Comparison of ENCODE assay signal across 15 cellular contexts in the genomic region with DNA sequence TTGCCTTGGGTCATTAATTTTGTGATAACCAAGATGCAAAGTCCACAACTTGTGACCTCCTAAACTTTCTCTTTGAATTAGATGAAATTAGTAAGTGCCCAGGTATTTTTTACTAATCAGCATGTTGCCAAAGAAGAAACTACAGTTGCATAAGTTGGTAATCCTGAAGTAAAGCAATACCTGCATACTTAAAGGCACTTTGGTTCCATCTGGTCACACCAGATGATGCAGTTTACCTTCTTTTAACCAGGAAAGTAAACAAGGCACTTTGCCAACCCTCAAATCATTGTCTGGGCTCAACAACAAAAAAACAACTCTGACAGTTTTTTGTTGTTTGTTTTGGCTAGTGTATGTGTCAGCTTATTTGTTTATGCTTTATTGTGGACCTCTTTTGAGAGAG. TPM values are rescaled to one million over a fixed set of nuclear protein-coding genes. Genes with fewer than 3 reads are reported as not detected.
DNase-seq lines count a peak whose midpoint lies in the region; TF ChIP-seq lines count a peak whose summit lies in the region.
"Had no signal": no experiment of that assay in that cellular context is flagged by ENCODE, and none has a peak within 500 bp of the region (broad histone marks: within the 10 kb centered on the region; RNA-seq: fewer than 3 reads in every experiment).

No MANE protein-coding gene starts in this region.

- H3K4me1 Mint-ChIP-seq in progenitor cell of endocrine pancreas (ENCODE audit: low read depth), result peaks cover 23% of the 10 kb centered on the region

- H3K4me3 Mint-ChIP-seq in progenitor cell of endocrine pancreas (ENCODE audit: low read depth), result no peak overlapping the region
- H3K4me3 Mint-ChIP-seq: H9; T-helper 1 cell treated with Interleukin-12 subunit alpha and Interleukin-12 subunit beta and Interleukin-4 antibody, amounts not matched to agents 30 μg/mL and 1 μg/mL, for 36 hours had no signal

- H3K27ac Mint-ChIP-seq in progenitor cell of endocrine pancreas, result no peak overlapping the region
- H3K27ac Mint-ChIP-seq: H9; T-helper 1 cell treated with Interleukin-12 subunit alpha and Interleukin-12 subunit beta and Interleukin-4 antibody, amounts not matched to agents 30 μg/mL and 1 μg/mL, for 36 hours had no signal

- no peak for TF ChIP-seq CTCF in progenitor cell of endocrine pancreas (IDR thresholded peaks at IDR 0.05; ENCODE audit: unreplicated experiment)

- no peaks in the 10 kb centered on the region for H3K27me3 Mint-ChIP-seq in progenitor cell of endocrine pancreas

- no peaks in the 10 kb centered on the region for H3K36me3 Mint-ChIP-seq in progenitor cell of endocrine pancreas (ENCODE audit: insufficient read depth)

- no peaks in the 10 kb centered on the region for H3K9me3 Mint-ChIP-seq in progenitor cell of endocrine pancreas (ENCODE audit: low read depth)
- H3K9me3 Mint-ChIP-seq: H9; T-helper 1 cell treated with Interleukin-12 subunit alpha and Interleukin-12 subunit beta and Interleukin-4 antibody, amounts not matched to agents 30 μg/mL and 1 μg/mL, for 36 hours had no signal

- DNase-seq in NCI-H82 (lab: John Stamatoyannopoulos, UW) (peak; percentile 30), NCI-H82 treated with DMSO at 0.1 percent for 48 hours (lab: John Stamatoyannopoulos, UW; ENCODE audit: unreplicated experiment) (no peak), NCI-H1105 (lab: John Stamatoyannopoulos, UW) (peak; percentile 38), NCI-H69 (lab: John Stamatoyannopoulos, UW) (peak; percentile 23), progenitor cell of endocrine pancreas (ENCODE audit: low spot score, unreplicated experiment) (no peak), NCI-H748 treated with DMSO at 0.1 percent for 48 hours (lab: John Stamatoyannopoulos, UW) (no peak)
- DNase-seq in activated naive CD4-positive, alpha-beta T cell treated with anti-CD3 and anti-CD28 coated beads, Interleukin-2, amount 50 U/mL, for 16 hours, result no peak
- DNase-seq: C1 segment of cervical spinal cord, DMS153, H9, NCI-H1436 treated with DMSO at 0.1 percent for 48 hours, NCI-H2081 treated with DMSO at 0.1 percent for 48 hours, NCI-H510A treated with DMSO at 0.1 percent for 48 hours, OCI-M1 had no signal

RNA-seq across cellular contexts. Expression of a gene that starts 55.5 kb away (rescaled TPM):
- 0.60 TPM in 1 of 2 replicates, not detected in the other for total RNA-seq in progenitor cell of endocrine pancreas

Comparison
In these comparisons a context has a peak if more than half of its experiments do, and no peak if none do; other contexts are left out.
1. DNase-seq: peak in NCI-H82 (single experiment), NCI-H1105 (single experiment) and NCI-H69 (single experiment); none in NCI-H82 treated with DMSO at 0.1 percent for 48 hours (single experiment), progenitor cell of endocrine pancreas (single experiment), activated naive CD4-positive, alpha-beta T cell treated with anti-CD3 and anti-CD28 coated beads, Interleukin-2, amount 50 U/mL, for 16 hours (single experiment) and NCI-H748 treated with DMSO at 0.1 percent for 48 hours (single experiment).